ENCODE assay signal across 10 cellular contexts in the genomic region with DNA sequence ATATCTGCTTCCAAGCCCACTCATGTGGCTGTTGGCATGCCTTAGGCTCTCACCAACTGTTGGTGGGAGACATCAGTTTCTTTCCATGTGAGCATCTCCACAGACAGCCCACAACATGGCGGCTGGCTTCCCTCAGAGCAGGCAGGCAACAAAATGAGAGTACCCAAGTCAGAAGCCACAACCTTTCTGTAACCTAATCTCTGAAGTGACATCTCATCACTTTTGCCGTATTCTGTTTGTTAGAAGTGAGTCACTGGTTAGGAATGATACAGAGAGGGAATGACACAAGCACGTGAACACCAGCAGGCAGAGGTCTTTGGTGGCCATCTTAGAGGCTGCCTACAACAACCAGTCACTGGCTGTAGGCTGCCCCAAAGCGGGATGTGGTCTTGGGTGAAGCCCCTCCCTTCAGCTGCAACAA.
DNase-seq lines count a peak whose midpoint lies in the region; ATAC-seq lines count a peak whose summit lies in the region.
"Had no signal": no experiment of that assay in that cellular context is flagged by ENCODE, and none has a peak within 500 bp of the region (broad histone marks: within the 10 kb centered on the region; RNA-seq: fewer than 3 reads in every experiment).

No MANE protein-coding gene starts in this region.

- ATAC-seq in T-cell (replicated peaks in 1 of 4), result no peak

- CTCF ChIA-PET in T-cell (lab: Charles Lee), result no interaction called here

- no peak overlapping the region for H3K4me3 Mint-ChIP-seq in T-cell
- H3K4me3 Mint-ChIP-seq: naive B cell had no signal

- H3K27ac ChIP-seq in caudate nucleus (ENCODE audit: low read depth, low read length), result peak overlapping the region; percentile 24

- H3K36me3 Mint-ChIP-seq in T-cell, result peaks cover 69% of the 10 kb centered on the region

- POLR2A ChIA-PET in T-cell (lab: Charles Lee), result interaction anchor here in 1 of 2 donors (0.6 kb wide), 1 partner anchor 64 kb away, joined by 3 read pairs; no protein-coding TSS in a partner anchor

- DNase-seq in activated CD4-positive, alpha-beta T cell treated with anti-CD3 and anti-CD28 coated beads for 24 hours (ENCODE audit: low read depth in 2 of 2), result peak; percentile 10 to 34
- no peak for DNase-seq in activated CD4-positive, alpha-beta T cell treated with anti-CD3 and anti-CD28 coated beads, Interleukin-2, amount 50 U/mL, for 4 hours
- DNase-seq in RKO (ENCODE audit: low spot score), result peak; percentile 77
- no peak for DNase-seq in caudate nucleus (lab: John Stamatoyannopoulos, UW)
- peak; percentile 69 for DNase-seq in stimulated activated CD4-positive, alpha-beta T cell treated with anti-CD3 and anti-CD28 coated beads, Interleukin-1b, Interleukin-23, amount 100 ng/mL, for 48 hours
- DNase-seq in T-cell, result no peak
- no peak for DNase-seq in GF-D8 (lab: John Stamatoyannopoulos, UW)
- DNase-seq in KBM-7, result no peak
- DNase-seq: naive B cell, SIG-M5 had no signal

- no peak overlapping the region for H3K27ac Mint-ChIP-seq in T-cell

- no peaks in the 10 kb centered on the region for H3K9me3 Mint-ChIP-seq in T-cell
- H3K9me3 Mint-ChIP-seq: naive B cell had no signal

- in situ Hi-C loops in KBM-7 (cut with MboI; ENCODE audit: low pct_unique_long_range_greater_than_20kb, low sequenced_read_pairs), result no loop called here

- H3K27me3 Mint-ChIP-seq in T-cell, result no peaks in the 10 kb centered on the region
- H3K27me3 Mint-ChIP-seq: naive B cell had no signal

- H3K4me1 Mint-ChIP-seq in T-cell, result no peaks in the 10 kb centered on the region
- H3K4me1 Mint-ChIP-seq: naive B cell had no signal

Comparison
In these comparisons a context has a peak if more than half of its experiments do, and no peak if none do; other contexts are left out.
1. DNase-seq: peak in activated CD4-positive, alpha-beta T cell treated with anti-CD3 and anti-CD28 coated beads for 24 hours (2 of 2), RKO (single experiment) and stimulated activated CD4-positive, alpha-beta T cell treated with anti-CD3 and anti-CD28 coated beads, Interleukin-1b, Interleukin-23, amount 100 ng/mL, for 48 hours (single experiment); none in activated CD4-positive, alpha-beta T cell treated with anti-CD3 and anti-CD28 coated beads, Interleukin-2, amount 50 U/mL, for 4 hours (0 of 2), caudate nucleus (0 of 61), T-cell (0 of 34), GF-D8 (single experiment) and KBM-7 (single experiment).